In genomic region chr12:101490286-101490920, GRCh38 we compare ENCODE assay signal across 9 cellular contexts. TPM values are rescaled to one million over a fixed set of nuclear protein-coding genes. Genes with fewer than 3 reads are reported as not detected.
DNase-seq lines count a peak whose midpoint lies in the region; ATAC-seq, FAIRE-seq and TF ChIP-seq lines count a peak whose summit lies in the region.
"Had no signal": no experiment of that assay in that cellular context is flagged by ENCODE, and none has a peak within 500 bp of the region (broad histone marks: within the 10 kb centered on the region; RNA-seq: fewer than 3 reads in every experiment).

No MANE protein-coding gene starts in this region.

- H3K9me3 ChIP-seq in A549 (no peaks in the 10 kb centered on the region), GM12878 (replicated peaks; ENCODE audit: control insufficient read depth, insufficient read depth, low read length) (no peaks in the 10 kb centered on the region), mesenchymal stem cell (ENCODE audit: control insufficient read depth, low read length) (no peaks in the 10 kb centered on the region)

- H2BK15ac ChIP-seq in mesenchymal stem cell (ENCODE audit: low read depth, poor library complexity, severe bottlenecking) = no peak overlapping the region

- RAD21 ChIA-PET in GM12878 (lab: Charles Lee; ENCODE audit: unreplicated experiment) = no interaction called here

- H2AK5ac ChIP-seq in mesenchymal stem cell (ENCODE audit: low read length, severe bottlenecking) = no peak overlapping the region

- POLR2A ChIA-PET in A549 (lab: Yijun Ruan, JAX) = no interaction called here
- POLR2A ChIA-PET in GM12878 (lab: Charles Lee) = no interaction called here

- TF ChIP-seq CTCF in A549 (IDR thresholded peaks at IDR 0.05) = peak; percentile 27; the same call in 1 of the 3 replicates
- TF ChIP-seq CTCF in GM12878 (IDR thresholded peaks at IDR 0.05 in 2 of 3, conservative IDR thresholded peaks at IDR 0.05 in 1 of 3; ENCODE audit: control insufficient read depth in 2 of 3, extremely low read depth in 1 of 3, insufficient read depth in 1 of 3, low read depth in 3 of 3, low read length in 3 of 3) = peak; percentile 44 to 52 (median 51)

- no peak overlapping the region for H2BK120ac ChIP-seq in mesenchymal stem cell (ENCODE audit: low read depth, low read length)

- no peak overlapping the region for H3K23ac ChIP-seq in mesenchymal stem cell (ENCODE audit: low read length in 2 of 2)

- intact Hi-C loops in GM12878 (cut with micrococcal nuclease; ENCODE audit: unreplicated experiment) = loop anchor here (5.0 kb wide), 2 partner anchors 267 to 407 kb away; no protein-coding TSS in a partner anchor

- no peaks in the 10 kb centered on the region for H3K79me2 ChIP-seq in GM12878 (ENCODE audit: control insufficient read depth, insufficient read depth, low read length)

- H3K4me1 ChIP-seq in A549 (no peaks in the 10 kb centered on the region), GM12878 (ENCODE audit: control insufficient read depth, insufficient read depth, low read length) (no peaks in the 10 kb centered on the region), mesenchymal stem cell (ENCODE audit: control insufficient read depth, insufficient read depth, low read depth, low read length) (no peaks in the 10 kb centered on the region)

- SMC1A ChIA-PET in GM12878 (lab: Charles Lee; ENCODE audit: uncharacterized antibody, unreplicated experiment) = interaction anchor here (0.9 kb wide), 1 partner anchor 269 kb away, joined by 4 read pairs; no protein-coding TSS in a partner anchor

- WGBS in A549 (ENCODE audit: missing lambda C conversion rate) = 2% methylated on average over 3 of the region's 3 CpGs
- WGBS in GM12878 (ENCODE audit: insufficient coverage, insufficient replicate concordance, low lambda C conversion rate, missing lambda C conversion rate) = 3% methylated on average over 3 of the region's 3 CpGs
- 9% methylated on average over 3 of the region's 3 CpGs for WGBS in mesenchymal stem cell

- in situ Hi-C loops in GM12878 (cut with MboI) = no loop called here

- no peak overlapping the region for H2BK12ac ChIP-seq in mesenchymal stem cell (ENCODE audit: low read length in 2 of 2)

- no peak overlapping the region for H3K14ac ChIP-seq in mesenchymal stem cell (ENCODE audit: low read length in 2 of 2)

- peak; percentile 59 to 85; a peak in 5 of 6 replicates for ATAC-seq in A549
- ATAC-seq in GM18502 (IDR thresholded peaks at IDR 0.05; ENCODE audit: poor library complexity, unreplicated experiment) = peak; percentile 53
- peak; percentile 84 for ATAC-seq in GM12878
- ATAC-seq in GM19035 (IDR thresholded peaks at IDR 0.05; ENCODE audit: unreplicated experiment) = no peak

- DNase-seq in A549 (ENCODE audit: low read depth in 1 of 2, low spot score in 1 of 2) (peak; percentile 9 to 62), NCI-H187 treated with DMSO at 0.1 percent for 48 hours (lab: John Stamatoyannopoulos, UW) (peak; percentile 62), GM12878 (ENCODE audit: low read depth, low spot score) (no peak), mesenchymal stem cell (peak; percentile 5), OCI-M2 (lab: John Stamatoyannopoulos, UW; ENCODE audit: unreplicated experiment) (no peak), cerebellar nuclear complex (lab: John Stamatoyannopoulos, UW) (no peak)

- no peak for FAIRE-seq in A549 (lab: Jason Lieb, UNC)
- FAIRE-seq in GM12878 (lab: Jason Lieb, UNC) = peak; percentile 44

- H3K79me1 ChIP-seq in mesenchymal stem cell (replicated peaks; ENCODE audit: low read length, poor library complexity, severe bottlenecking) = no peaks in the 10 kb centered on the region

- H3K9ac ChIP-seq in GM12878 (ENCODE audit: control insufficient read depth, insufficient read depth, low read length) (no peak overlapping the region), mesenchymal stem cell (ENCODE audit: low read length) (no peak overlapping the region)

- no peak overlapping the region for H4K91ac ChIP-seq in mesenchymal stem cell (ENCODE audit: low read length)

- TF ChIP-seq POLR2A in A549 (IDR thresholded peaks at IDR 0.05; ENCODE audit: low read length) (no peak), GM12878 (IDR thresholded peaks at IDR 0.05; ENCODE audit: low read depth, low read length) (no peak)

- H3K36me3 ChIP-seq in GM12878 (ENCODE audit: control insufficient read depth in 2 of 2, insufficient read depth in 2 of 2, low read length in 1 of 2) (no peaks in the 10 kb centered on the region), mesenchymal stem cell (ENCODE audit: control insufficient read depth in 1 of 2, insufficient read depth in 2 of 2, low read depth in 1 of 2, low read length in 2 of 2) (no peaks in the 10 kb centered on the region)

- H2AFZ ChIP-seq in GM12878 (ENCODE audit: control insufficient read depth, low read depth, low read length) = no peak overlapping the region
- no peak overlapping the region for H2AFZ ChIP-seq in mesenchymal stem cell (ENCODE audit: low read depth, low read length)

- H3K4ac ChIP-seq in mesenchymal stem cell (ENCODE audit: low read depth in 1 of 2, low read length in 2 of 2) = no peak overlapping the region

- H4K8ac ChIP-seq in mesenchymal stem cell (ENCODE audit: low read length) = no peak overlapping the region

- BruUV-seq in GM12878 (replicated peaks; lab: Mats Ljungman, UMichigan) = no TSS peak

- no peak for TF ChIP-seq EP300 in A549 (IDR thresholded peaks at IDR 0.05)
- no peak for TF ChIP-seq EP300 in GM12878 (IDR thresholded peaks at IDR 0.05; ENCODE audit: borderline replicate concordance in 1 of 2, control insufficient read depth in 1 of 2, low read depth in 2 of 2, low read length in 2 of 2)

- no peak overlapping the region for H3K4me2 ChIP-seq in A549
- H3K4me2 ChIP-seq in GM12878 (ENCODE audit: control insufficient read depth, insufficient read depth) = no peak overlapping the region
- H3K4me2 ChIP-seq in mesenchymal stem cell (ENCODE audit: low read length, poor library complexity, severe bottlenecking) = no peak overlapping the region

- no peaks in the 10 kb centered on the region for H4K20me1 ChIP-seq in GM12878 (ENCODE audit: control insufficient read depth, insufficient read depth)

- H3K18ac ChIP-seq in mesenchymal stem cell (ENCODE audit: low read depth in 1 of 2, low read length in 2 of 2) = no peak overlapping the region

- H3K27me3 ChIP-seq in GM12878 (replicated peaks in 1 of 2; ENCODE audit: control insufficient read depth in 2 of 2, insufficient read depth in 2 of 2, low read length in 1 of 2) (no peaks in the 10 kb centered on the region), mesenchymal stem cell (ENCODE audit: control insufficient read depth in 1 of 2, insufficient read depth in 1 of 2, low read length in 2 of 2) (peaks cover 0 to 13% of the 10 kb centered on the region in 2 experiments)

- TF ChIP-seq RAD21 in A549 (conservative IDR thresholded peaks at IDR 0.05 in 1 of 2, IDR thresholded peaks at IDR 0.05 in 1 of 2) = peak; percentile 27 to 59; a peak in 3 of 5 replicates
- TF ChIP-seq RAD21 in GM12878 (IDR thresholded peaks at IDR 0.05; ENCODE audit: insufficient read depth, low read depth, low read length) = peak; percentile 74

- H3K4me3 ChIP-seq in A549 (no peak overlapping the region), GM12878 (no peak overlapping the region), mesenchymal stem cell (ENCODE audit: insufficient read depth in 1 of 2, low read depth in 1 of 2, low read length in 2 of 2) (no peak overlapping the region)

- CTCF ChIA-PET in A549 (lab: Yijun Ruan, JAX) (interaction anchor here (1.1 kb wide), 1 partner anchor 31 kb away, joined by 3 read pairs; no protein-coding TSS in a partner anchor), GM12878 (lab: Yijun Ruan, JAX) (interaction anchor here (0.7 to 2.0 kb wide), 5 partner anchors 16 to 349 kb away, joined by 3 to 7 read pairs (median 5); no protein-coding TSS in a partner anchor)

- H3K27ac ChIP-seq in A549 (no peak overlapping the region), GM12878 (ENCODE audit: control insufficient read depth, insufficient read depth) (no peak overlapping the region), mesenchymal stem cell (ENCODE audit: low read length, poor library complexity, severe bottlenecking) (no peak overlapping the region)

- H2BK5ac ChIP-seq in mesenchymal stem cell (ENCODE audit: low read depth, low read length, poor library complexity, severe bottlenecking) = no peak overlapping the region

TF ChIP-seq in A549, 52 proteins besides CTCF, POLR2A, EP300 and RAD21:
- TF ChIP-seq SMC3 (IDR thresholded peaks at IDR 0.05) (0 out of 3 replicates have a peak, but pooled peaks have one; percentile 11), EHF (CRISPR knock-in tag; IDR thresholded peaks at IDR 0.05) (no peak), NR3C1 (IDR thresholded peaks at IDR 0.05) (no peak), SREBF2 (IDR thresholded peaks at IDR 0.05) (no peak), ZSCAN20 (CRISPR knock-in tag; IDR thresholded peaks at IDR 0.05) (no peak)
TF ChIP-seq in A549: peak in this region for 1.

TF ChIP-seq in GM12878, 131 proteins besides CTCF, POLR2A, EP300 and RAD21:
- no peak for TF ChIP-seq YBX1 (IDR thresholded peaks at IDR 0.05)
- TF ChIP-seq SMC3 (IDR thresholded peaks at IDR 0.05; ENCODE audit: borderline replicate concordance, low read length) = peak; percentile 39; the same call in 1 of the 2 replicates

RNA-seq across cellular contexts. Expression of gene SPIC, which starts 15.3 kb away (rescaled TPM):
- polyA plus RNA-seq in A549 (2011; rRNA removed) = 0.08 TPM in 1 of 2 replicates, not detected in the other
- not detected in 2 replicates for polyA plus RNA-seq in A549 (2012; cell fraction: cytosol; rRNA removed)
- polyA plus RNA-seq in A549 (2012; cell fraction: nucleus; rRNA removed) = not detected in 2 replicates
- not detected in 3 replicates for polyA plus RNA-seq in A549 (2017; fragmentation: RNase III; extraction: RNeasy Plus Mini Kit Qiagen cat#74134 plus additional on column Dnase treatment)
- polyA minus RNA-seq in A549 (2011; rRNA and poly(A)+ RNA removed) = not detected in 2 replicates
- not detected in 2 replicates for total RNA-seq in GM12878 (2013; cell fraction: nucleolus; rRNA removed)
- 0.11 TPM in 1 of 2 replicates, not detected in the other for total RNA-seq in GM12878 (2014; rRNA removed)
- total RNA-seq in GM12878 (2014; rRNA removed; fragmentation: Illumina TruSeq; extraction: Trizol) = 0.36 TPM in 1 of 2 replicates, not detected in the other
- total RNA-seq in GM12878 (2021) = 0.29 TPM in 1 of 2 replicates, not detected in the other
- not detected for polyA plus RNA-seq in GM12878 (2011; ENCODE audit: low read depth)
- 2.2 TPM in 2 replicates for polyA plus RNA-seq in GM12878 (2011; rRNA removed)
- 0.35 and 0.60 TPM in 2 replicates for polyA plus RNA-seq in GM12878 (2011; cell fraction: cytosol; rRNA removed)
- 0.44 and 0.52 TPM in 2 replicates for polyA plus RNA-seq in GM12878 (2011; cell fraction: nucleus; rRNA removed)
- 0.20 TPM in 1 of 2 replicates, not detected in the other for polyA plus RNA-seq in GM12878 (2012)
- not detected in 2 replicates for polyA plus RNA-seq in GM12878 (2014; fragmentation: Illumina TruSeq; extraction: Trizol)
- polyA plus RNA-seq in GM12878 (2014; fragmentation: Nextera tagmentation; extraction: Ambion mirVana) = under 1 TPM; 0.07 to 0.14 TPM
- not detected in 2 replicates for polyA plus RNA-seq in GM12878 (2014; rRNA removed)
- under 1 TPM in 1 of 2 experiments, not detected in 1; 0.21 TPM for polyA plus RNA-seq in GM12878 (2016; fragmentation: Nextera tagmentation; extraction: Ambion mirVana)
- polyA minus RNA-seq in GM12878 (2011; rRNA and poly(A)+ RNA removed) = 1.2 TPM in 2 replicates
- polyA minus RNA-seq in GM12878 (2011; cell fraction: cytosol; rRNA and poly(A)+ RNA removed) = 2.5 TPM in 1 of 2 replicates, not detected in the other
- 0.77 TPM in 1 of 2 replicates, not detected in the other for polyA minus RNA-seq in GM12878 (2011; cell fraction: nucleus; rRNA and poly(A)+ RNA removed)
- not detected for polyA plus RNA-seq in mesenchymal stem cell (2013, experiment 1 of 2)
- polyA plus RNA-seq in mesenchymal stem cell (2013, experiment 2 of 2) = not detected
- total RNA-seq: pulmonary artery endothelial cell had no signal

Comparison
In these comparisons a context has a peak if more than half of its experiments do, and no peak if none do; other contexts are left out.
1. DNase-seq: peak in A549 (2 of 2), NCI-H187 treated with DMSO at 0.1 percent for 48 hours (single experiment) and mesenchymal stem cell (single experiment); none in GM12878 (single experiment), OCI-M2 (single experiment) and cerebellar nuclear complex (0 of 2).
2. Of the 24 proteins assayed by ChIP-seq in both GM12878 and A549: peak only in GM12878: none; only in A549: none; in both: CTCF, RAD21 and SMC3; in neither: 21.